ENCODE assay signal across 19 cellular contexts in genomic region chrX:120286733-120287512, GRCh38. TPM values are rescaled to one million over a fixed set of nuclear protein-coding genes. Genes with fewer than 3 reads are reported as not detected.
DNase-seq lines count a peak whose midpoint lies in the region; ATAC-seq and TF ChIP-seq lines count a peak whose summit lies in the region.
"Had no signal": no experiment of that assay in that cellular context is flagged by ENCODE, and none has a peak within 500 bp of the region (broad histone marks: within the 10 kb centered on the region; RNA-seq: fewer than 3 reads in every experiment).

No MANE protein-coding gene starts in this region.

- H3K27ac ChIP-seq in heart left ventricle: no peak overlapping the region

- intact Hi-C loops in heart left ventricle (cut with DNase I): no loop called here

- in situ Hi-C loops in SK-MEL-5 (cut with HindIII; ENCODE audit: low pct_unique_long_range_greater_than_20kb, low sequenced_read_pairs): no loop called here

- no peaks in the 10 kb centered on the region for H3K9me3 ChIP-seq in heart left ventricle
- H3K9me3 ChIP-seq: MG63 had no signal

- H3K4me1 Mint-ChIP-seq in nephron progenitor cell: peaks cover 18% of the 10 kb centered on the region
- H3K4me1 Mint-ChIP-seq: naive thymus-derived CD4-positive, alpha-beta T cell had no signal

- peaks cover 0 to 6% (median 0%) of the 10 kb centered on the region in 9 donors for H3K27me3 ChIP-seq in heart left ventricle
- H3K27me3 ChIP-seq: MG63 had no signal

- peaks cover 0 to 10% (median 0%) of the 10 kb centered on the region in 12 donors for H3K4me1 ChIP-seq in heart left ventricle

- H3K27ac Mint-ChIP-seq in nephron progenitor cell: no peak overlapping the region
- H3K27ac Mint-ChIP-seq: activated naive CD8-positive, alpha-beta T cell treated with anti-CD3 and anti-CD28 coated beads, Interleukin-2, amount 50 U/mL, for 24 hours had no signal

- H3K9me3 Mint-ChIP-seq in nephron progenitor cell: peaks cover 42% of the 10 kb centered on the region
- H3K9me3 Mint-ChIP-seq: activated naive CD8-positive, alpha-beta T cell treated with anti-CD3 and anti-CD28 coated beads, Interleukin-2, amount 50 U/mL, for 24 hours had no signal

- no peaks in the 10 kb centered on the region for H3K36me3 Mint-ChIP-seq in nephron progenitor cell (ENCODE audit: low read depth)

- 71 to 82% (median 76%) methylated on average over 4 of the region's 4 CpGs for WGBS in heart left ventricle, 4 donors

- H3K4me3 Mint-ChIP-seq in nephron progenitor cell: no peak overlapping the region
- H3K4me3 Mint-ChIP-seq: activated naive CD8-positive, alpha-beta T cell treated with anti-CD3 and anti-CD28 coated beads, Interleukin-2, amount 50 U/mL, for 24 hours; naive thymus-derived CD4-positive, alpha-beta T cell had no signal

- no peak overlapping the region for H3K4me3 ChIP-seq in heart left ventricle
- H3K4me3 ChIP-seq: MG63 had no signal

- TF ChIP-seq CTCF in nephron progenitor cell (IDR thresholded peaks at IDR 0.05): no peak
- TF ChIP-seq CTCF in heart left ventricle (IDR thresholded peaks at IDR 0.05): no peak

- H3K36me3 ChIP-seq in heart left ventricle: no peaks in the 10 kb centered on the region
- H3K36me3 ChIP-seq: MG63 had no signal

- ATAC-seq in GM18508 (IDR thresholded peaks at IDR 0.05; ENCODE audit: insufficient read depth, unreplicated experiment) (peak; percentile 26), GM19467 (IDR thresholded peaks at IDR 0.05; ENCODE audit: unreplicated experiment) (peak; percentile 30), HG02870 (IDR thresholded peaks at IDR 0.05; ENCODE audit: unreplicated experiment) (peak; percentile 40), HG03025 (IDR thresholded peaks at IDR 0.05; ENCODE audit: low FRiP score, unreplicated experiment) (no peak), heart left ventricle (no peak)
- ATAC-seq: activated naive CD8-positive, alpha-beta T cell treated with anti-CD3 and anti-CD28 coated beads, Interleukin-2, amount 50 U/mL, for 24 hours; HCT116; naive thymus-derived CD4-positive, alpha-beta T cell; PC-3 had no signal

- DNase-seq in SK-MEL-5 (ENCODE audit: low read depth, low spot score) (peak; percentile 39), nephron progenitor cell (no peak), heart left ventricle (no peak)
- no peak for DNase-seq in activated CD4-positive, alpha-beta T cell treated with anti-CD3 and anti-CD28 coated beads for 1 hour
- DNase-seq: activated CD4-positive, CD25-positive, alpha-beta regulatory T cell treated with anti-CD3 and anti-CD28 coated beads, Interleukin-2, amount 50 U/mL, for 72 hours; activated naive CD8-positive, alpha-beta T cell treated with anti-CD3 and anti-CD28 coated beads, Interleukin-2, amount 50 U/mL, for 24 hours; AML-193; cerebellar nuclear complex; DMS79 treated with DMSO at 0.1 percent for 48 hours; MG63; naive thymus-derived CD4-positive, alpha-beta T cell; PC-3; stimulated activated CD4-positive, alpha-beta T cell treated with anti-CD3 and anti-CD28 coated beads, Interleukin-4, amount 100 ng/mL, for 4 hours; stimulated activated naive CD4-positive, alpha-beta T cell had no signal

- no peaks in the 10 kb centered on the region for H3K27me3 Mint-ChIP-seq in nephron progenitor cell (ENCODE audit: low read depth, poor library complexity)
- H3K27me3 Mint-ChIP-seq: activated naive CD8-positive, alpha-beta T cell treated with anti-CD3 and anti-CD28 coated beads, Interleukin-2, amount 50 U/mL, for 24 hours had no signal

- TF ChIP-seq POLR2A in heart left ventricle (IDR thresholded peaks at IDR 0.05): no peak

RNA-seq across cellular contexts. Expression of gene TMEM255A, which starts 24.3 kb away (rescaled TPM):
- 27.2 and 28.1 TPM in 2 replicates for total RNA-seq in SK-MEL-5 (2014; rRNA removed; shearing (Covaris generic))
- 44.4 and 55.2 TPM in 2 replicates for polyA plus RNA-seq in SK-MEL-5 (2015; cell fraction: cytosol; rRNA removed)
- polyA plus RNA-seq in SK-MEL-5 (2015; cell fraction: nucleus; rRNA removed): 30.6 and 40.0 TPM in 2 replicates
- 1 to 10 TPM in 1 of 9 donors, under 1 TPM in 8; 0.07 to 2.4 (median 0.37) TPM for total RNA-seq in heart left ventricle
- under 1 TPM; 0.04 to 0.15 TPM for polyA plus RNA-seq in heart left ventricle
- total RNA-seq: PC-3 had no signal

RNA-seq across cellular contexts. Expression of gene ZBTB33, which starts 36.3 kb away (rescaled TPM):
- total RNA-seq in SK-MEL-5 (2014; rRNA removed; shearing (Covaris generic)): 47.9 and 49.1 TPM in 2 replicates
- polyA plus RNA-seq in SK-MEL-5 (2015; cell fraction: cytosol; rRNA removed): 24.7 and 30.4 TPM in 2 replicates
- polyA plus RNA-seq in SK-MEL-5 (2015; cell fraction: nucleus; rRNA removed): 40.5 and 46.4 TPM in 2 replicates
- total RNA-seq in heart left ventricle: 1 to 10 TPM; 5.3 to 8.9 (median 7.1) TPM
- 1 to 10 TPM; 1.6 to 5.2 TPM for polyA plus RNA-seq in heart left ventricle

Comparison
In these comparisons a context has a peak if more than half of its experiments do, and no peak if none do; other contexts are left out.
1. ATAC-seq: peak in GM18508 (single experiment), GM19467 (single experiment) and HG02870 (single experiment); none in HG03025 (single experiment) and heart left ventricle (0 of 4).